In genomic region chr9:34620061-34620994, GRCh38 we compare ENCODE assay signal across 8 cellular contexts. TPM values are rescaled to one million over a fixed set of nuclear protein-coding genes. Genes with fewer than 3 reads are reported as not detected.
A peak's percentile ranks its signal among the peaks of the same experiment; 100 is the strongest.
DNase-seq lines count a peak whose midpoint lies in the region; ATAC-seq and TF ChIP-seq lines count a peak whose summit lies in the region.

DCTN3 (minus strand) TSS chr9:34620495; CDS start chr9:34620464, 31 bp downstream.

- DNase-seq in GM23248, result peak; percentile 100
- DNase-seq in Kasumi-1 (lab: John Stamatoyannopoulos, UW), result peak; percentile 97 to 98
- peak; percentile 98 for DNase-seq in RWPE1 (ENCODE audit: low spot score)
- peak; percentile 97 for DNase-seq in fibroblast of pulmonary artery (ENCODE audit: low read depth)

- H3K36me3 Mint-ChIP-seq in activated T-helper 17 cell treated with anti-CD3 and anti-CD28 coated beads, Interleukin-2, amount 50 U/mL, for 72 hours (ENCODE audit: low read depth), result peaks cover 16% of the 10 kb centered on the region
- peaks cover 10% of the 10 kb centered on the region for H3K36me3 Mint-ChIP-seq in nephron (ENCODE audit: low read depth)
- H3K36me3 Mint-ChIP-seq in stimulated activated naive CD8-positive, alpha-beta T cell treated with anti-CD3 and anti-CD28 coated beads, Interleukin-15, Interleukin-2, amounts not matched to agents 100 ng/mL and 50 ng/mL, for 24 hours (ENCODE audit: low read depth), result peaks cover 7% of the 10 kb centered on the region

- H2AFZ ChIP-seq in GM23248, result peak within 1 kb of the TSS; percentile 98

- peak within 1 kb of the TSS; percentile 94 for H3K27ac Mint-ChIP-seq in activated T-helper 17 cell treated with anti-CD3 and anti-CD28 coated beads, Interleukin-2, amount 50 U/mL, for 72 hours
- peak within 1 kb of the TSS; percentile 14 to 65 (median 25) for H3K27ac Mint-ChIP-seq in nephron
- H3K27ac Mint-ChIP-seq in stimulated activated naive CD8-positive, alpha-beta T cell treated with anti-CD3 and anti-CD28 coated beads, Interleukin-15, Interleukin-2, amounts not matched to agents 100 ng/mL and 50 ng/mL, for 24 hours, result peak within 1 kb of the TSS; percentile 61

- H3K4me1 ChIP-seq in DOHH2 (ENCODE audit: control insufficient read depth, low read length), result peaks cover 14% of the 10 kb centered on the region
- H3K4me1 ChIP-seq in GM23248 (ENCODE audit: insufficient read depth), result peaks cover 8% of the 10 kb centered on the region

- peak within 1 kb of the TSS; percentile 89 for H3K9ac ChIP-seq in GM23248

- peak within 1 kb of the TSS; percentile 98 for H3K4me3 Mint-ChIP-seq in activated T-helper 17 cell treated with anti-CD3 and anti-CD28 coated beads, Interleukin-2, amount 50 U/mL, for 72 hours
- peak within 1 kb of the TSS; percentile 90 to 96 (median 95) for H3K4me3 Mint-ChIP-seq in nephron
- H3K4me3 Mint-ChIP-seq in stimulated activated naive CD8-positive, alpha-beta T cell treated with anti-CD3 and anti-CD28 coated beads, Interleukin-15, Interleukin-2, amounts not matched to agents 100 ng/mL and 50 ng/mL, for 24 hours, result peak within 1 kb of the TSS; percentile 93

- peak; percentile 100 for ATAC-seq in activated T-helper 17 cell treated with anti-CD3 and anti-CD28 coated beads, Interleukin-2, amount 50 U/mL, for 72 hours (replicated peaks)

- H3F3A ChIP-seq in DOHH2 (ENCODE audit: control insufficient read depth, insufficient read depth), result no peaks in the 10 kb centered on the region
- no peaks in the 10 kb centered on the region for H3F3A ChIP-seq in GM23248 (ENCODE audit: insufficient read depth)

- H3K4me2 ChIP-seq in DOHH2 (ENCODE audit: low read length) (peak within 1 kb of the TSS; percentile 81), GM23248 (ENCODE audit: unreplicated experiment) (peak within 1 kb of the TSS; percentile 93)

- H3K27me3 ChIP-seq in DOHH2 (ENCODE audit: control insufficient read depth, low read length) (peaks cover 21% of the 10 kb centered on the region), GM23248 (replicated peaks; ENCODE audit: insufficient read depth) (peaks cover 18% of the 10 kb centered on the region)

- no peak for TF ChIP-seq CTCF in DOHH2 (IDR thresholded peaks at IDR 0.05; ENCODE audit: low read depth, low read length, poor library complexity, severe bottlenecking)
- TF ChIP-seq CTCF in RWPE1 (conservative IDR thresholded peaks at IDR 0.05; ENCODE audit: low read depth), result no peak
- TF ChIP-seq CTCF in fibroblast of pulmonary artery (IDR thresholded peaks at IDR 0.05; ENCODE audit: low read length, missing control alignments), result no peak
- no peak for TF ChIP-seq CTCF in nephron (IDR thresholded peaks at IDR 0.05; ENCODE audit: unreplicated experiment in 3 of 3)

- peaks cover 19% of the 10 kb centered on the region for H3K27me3 Mint-ChIP-seq in activated T-helper 17 cell treated with anti-CD3 and anti-CD28 coated beads, Interleukin-2, amount 50 U/mL, for 72 hours
- peaks cover 32% of the 10 kb centered on the region for H3K27me3 Mint-ChIP-seq in nephron (ENCODE audit: low read depth)
- peaks cover 24% of the 10 kb centered on the region for H3K27me3 Mint-ChIP-seq in stimulated activated naive CD8-positive, alpha-beta T cell treated with anti-CD3 and anti-CD28 coated beads, Interleukin-15, Interleukin-2, amounts not matched to agents 100 ng/mL and 50 ng/mL, for 24 hours

- H3K9me3 Mint-ChIP-seq in activated T-helper 17 cell treated with anti-CD3 and anti-CD28 coated beads, Interleukin-2, amount 50 U/mL, for 72 hours, result no peaks in the 10 kb centered on the region
- H3K9me3 Mint-ChIP-seq in nephron, result no peaks in the 10 kb centered on the region
- no peaks in the 10 kb centered on the region for H3K9me3 Mint-ChIP-seq in stimulated activated naive CD8-positive, alpha-beta T cell treated with anti-CD3 and anti-CD28 coated beads, Interleukin-15, Interleukin-2, amounts not matched to agents 100 ng/mL and 50 ng/mL, for 24 hours

- H3K4me1 Mint-ChIP-seq in activated T-helper 17 cell treated with anti-CD3 and anti-CD28 coated beads, Interleukin-2, amount 50 U/mL, for 72 hours, result peaks cover 12% of the 10 kb centered on the region
- H3K4me1 Mint-ChIP-seq in nephron, result peaks cover 20% of the 10 kb centered on the region
- H3K4me1 Mint-ChIP-seq in stimulated activated naive CD8-positive, alpha-beta T cell treated with anti-CD3 and anti-CD28 coated beads, Interleukin-15, Interleukin-2, amounts not matched to agents 100 ng/mL and 50 ng/mL, for 24 hours (ENCODE audit: low read depth), result peaks cover 25% of the 10 kb centered on the region

- H3K4me3 ChIP-seq in DOHH2 (ENCODE audit: low read length) (peak within 1 kb of the TSS; percentile 85), GM23248 (peak within 1 kb of the TSS; percentile 91), fibroblast of pulmonary artery (replicated peaks; ENCODE audit: low read depth, low read length) (peak within 1 kb of the TSS; percentile 96)

- no peaks in the 10 kb centered on the region; the same call in 1 of the 2 replicates for H3K9me3 ChIP-seq in DOHH2 (ENCODE audit: control insufficient read depth, insufficient read depth, low read length)
- no peaks in the 10 kb centered on the region for H3K9me3 ChIP-seq in GM23248 (ENCODE audit: low read depth)

- CTCF ChIA-PET in RWPE1 (lab: Yijun Ruan, JAX), result interaction anchor here (0.6 to 1.8 kb wide), 6 partner anchors 8 to 542 kb away, joined by 3 to 9 read pairs (median 4); partner anchors contain the start of genes RPP25L and UNC13B

- H3K79me2 ChIP-seq in DOHH2 (ENCODE audit: control insufficient read depth, low read length) (peaks cover 8% of the 10 kb centered on the region), GM23248 (ENCODE audit: insufficient read depth) (peaks cover 21% of the 10 kb centered on the region)

- POLR2A ChIA-PET in RWPE1 (lab: Yijun Ruan, JAX; ENCODE audit: low non-redundant PET), result interaction anchor here (1.1 kb wide), 1 partner anchor 15 kb away, joined by 3 read pairs; no protein-coding TSS in a partner anchor

- no peak within 1 kb of the TSS for H3K27ac ChIP-seq in DOHH2 (ENCODE audit: low read depth, low read length)
- peak within 1 kb of the TSS; percentile 26 for H3K27ac ChIP-seq in GM23248
- peak within 1 kb of the TSS; percentile 62 for H3K27ac ChIP-seq in RWPE1

- no peaks in the 10 kb centered on the region for H4K20me1 ChIP-seq in DOHH2 (ENCODE audit: control insufficient read depth, insufficient read depth, low read depth, low read length)
- H4K20me1 ChIP-seq in GM23248 (ENCODE audit: insufficient read depth), result no peaks in the 10 kb centered on the region

- H3K36me3 ChIP-seq in DOHH2 (ENCODE audit: control insufficient read depth, low read length) (peaks cover 13% of the 10 kb centered on the region; the same call in 1 of the 2 replicates), GM23248 (ENCODE audit: low read depth) (peaks cover 9% of the 10 kb centered on the region; the same call in 1 of the 2 replicates)

- WGBS in GM23248 (ENCODE audit: low coverage in 1 of 2, low lambda C conversion rate in 2 of 2, missing lambda C conversion rate in 2 of 2), 2 experiments, result 2% methylated on average over 38 to 41 of the region's 43 CpGs

- no peaks in the 10 kb centered on the region for H3K9me2 ChIP-seq in DOHH2 (replicated peaks; ENCODE audit: control insufficient read depth, low read length)
- no peaks in the 10 kb centered on the region for H3K9me2 ChIP-seq in GM23248 (ENCODE audit: insufficient read depth)

- in situ Hi-C loops in GM23248 (cut with MboI), result loop anchor here (25.0 kb wide), 1 partner anchor 108 kb away; the partner anchor contains the start of gene ENHO

RNA-seq across cellular contexts. Expression of gene DCTN3, which starts in this region (rescaled TPM):
- total RNA-seq in GM23248 (2014; rRNA removed; shearing (Covaris generic)), result 77.1 and 130 TPM in 2 replicates
- polyA plus RNA-seq in GM23248 (2016; fragmentation: Nextera tagmentation; extraction: Ambion mirVana), result 148 and 161 TPM in 2 replicates
- 10 to 100 TPM; 78.4 to 96.4 TPM for total RNA-seq in activated T-helper 17 cell treated with anti-CD3 and anti-CD28 coated beads, Interleukin-2, amount 50 U/mL, for 72 hours

Comparison
In these comparisons a context has a peak if more than half of its experiments do, and no peak if none do; other contexts are left out.
1. H3K27ac Mint-ChIP-seq: peak in every context shown above with its lines; median percentile 94 in activated T-helper 17 cell treated with anti-CD3 and anti-CD28 coated beads, Interleukin-2, amount 50 U/mL, for 72 hours; 61 in stimulated activated naive CD8-positive, alpha-beta T cell treated with anti-CD3 and anti-CD28 coated beads, Interleukin-15, Interleukin-2, amounts not matched to agents 100 ng/mL and 50 ng/mL, for 24 hours; 25 in nephron.